In the genomic region with DNA sequence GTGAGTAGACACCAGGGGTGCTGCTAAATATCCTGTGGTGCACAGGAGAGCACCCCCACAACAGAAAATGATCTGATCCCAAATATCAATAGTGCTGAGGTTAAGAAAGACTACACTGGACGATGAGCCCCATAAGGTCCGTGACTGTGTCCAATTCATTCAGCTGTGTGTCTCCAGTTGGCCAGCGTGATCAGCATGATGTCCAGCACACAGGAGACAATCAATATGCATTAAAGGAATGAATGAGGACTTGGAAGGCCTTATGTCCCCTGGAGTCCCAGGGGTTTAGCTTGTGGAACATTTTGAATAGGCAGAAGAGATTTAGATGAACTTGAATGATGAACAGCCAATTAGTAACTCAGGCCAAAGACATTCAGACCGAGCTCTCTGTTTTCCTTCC, we compare ENCODE assay signal across 18 cellular contexts. TPM values are rescaled to one million over a fixed set of nuclear protein-coding genes. Genes with fewer than 3 reads are reported as not detected.
A peak's percentile ranks its signal among the peaks of the same experiment; 100 is the strongest.
DNase-seq lines count a peak whose midpoint lies in the region; ATAC-seq and TF ChIP-seq lines count a peak whose summit lies in the region.
"Had no signal": no experiment of that assay in that cellular context is flagged by ENCODE, and none has a peak within 500 bp of the region (broad histone marks: within the 10 kb centered on the region; RNA-seq: fewer than 3 reads in every experiment).

No MANE protein-coding gene starts in this region.

- no peaks in the 10 kb centered on the region for H3K4me1 ChIP-seq in HEK293 (ENCODE audit: control insufficient read depth, insufficient read depth, low read length)
- peaks cover 16% of the 10 kb centered on the region for H3K4me1 ChIP-seq in vagina
- H3K4me1 ChIP-seq: HAP-1, psoas muscle had no signal

- H3K27ac ChIP-seq in HEK293 (ENCODE audit: extremely low read depth, low read depth, low read length) (no peak overlapping the region), vagina (no peak overlapping the region)
- H3K27ac ChIP-seq: psoas muscle had no signal

- H3K27me3 ChIP-seq in vagina, result no peaks in the 10 kb centered on the region

- H3K9me3 ChIP-seq in HEK293 (ENCODE audit: control insufficient read depth, insufficient read depth, low read depth, low read length), result no peaks in the 10 kb centered on the region
- no peaks in the 10 kb centered on the region for H3K9me3 ChIP-seq in vagina
- H3K9me3 ChIP-seq: HAP-1, psoas muscle, upper lobe of left lung had no signal

- peaks cover 67% of the 10 kb centered on the region for H3K36me3 Mint-ChIP-seq in activated CD8-positive, alpha-beta T cell treated with anti-CD3 and anti-CD28 coated beads for 36 hours (ENCODE audit: low read depth)
- peaks cover 70% of the 10 kb centered on the region for H3K36me3 Mint-ChIP-seq in activated CD8-positive, alpha-beta T cell treated with anti-CD3 and anti-CD28 coated beads, Interleukin-2, amount 10 ng/mL, durations not matched to agents 7 days and 5 days (ENCODE audit: low read depth)
- H3K36me3 Mint-ChIP-seq in activated naive CD8-positive, alpha-beta T cell treated with anti-CD3 and anti-CD28 coated beads, Interleukin-2, amount 50 U/mL, for 24 hours (ENCODE audit: low read depth), result peaks cover 75% of the 10 kb centered on the region
- H3K36me3 Mint-ChIP-seq in natural killer cell treated with Interleukin-12 subunit alpha and Interleukin-12 subunit beta and Interleukin-15 and Interleukin-18, amount 100 ng/mL, for 72 hours, result peaks cover 10% of the 10 kb centered on the region

- H3K27me3 Mint-ChIP-seq in activated CD8-positive, alpha-beta T cell treated with anti-CD3 and anti-CD28 coated beads for 36 hours, result no peaks in the 10 kb centered on the region
- H3K27me3 Mint-ChIP-seq in activated CD8-positive, alpha-beta T cell treated with anti-CD3 and anti-CD28 coated beads, Interleukin-2, amount 10 ng/mL, durations not matched to agents 7 days and 5 days (ENCODE audit: low read depth), result no peaks in the 10 kb centered on the region
- no peaks in the 10 kb centered on the region for H3K27me3 Mint-ChIP-seq in activated naive CD8-positive, alpha-beta T cell treated with anti-CD3 and anti-CD28 coated beads, Interleukin-2, amount 50 U/mL, for 24 hours
- no peaks in the 10 kb centered on the region for H3K27me3 Mint-ChIP-seq in natural killer cell treated with Interleukin-12 subunit alpha and Interleukin-12 subunit beta and Interleukin-15 and Interleukin-18, amount 100 ng/mL, for 72 hours

- H3K4me1 Mint-ChIP-seq in activated CD8-positive, alpha-beta T cell treated with anti-CD3 and anti-CD28 coated beads for 36 hours (ENCODE audit: low read depth), result peaks cover 89% of the 10 kb centered on the region
- peaks cover 80% of the 10 kb centered on the region for H3K4me1 Mint-ChIP-seq in activated CD8-positive, alpha-beta T cell treated with anti-CD3 and anti-CD28 coated beads, Interleukin-2, amount 10 ng/mL, durations not matched to agents 7 days and 5 days (ENCODE audit: low read depth)
- H3K4me1 Mint-ChIP-seq in activated naive CD8-positive, alpha-beta T cell treated with anti-CD3 and anti-CD28 coated beads, Interleukin-2, amount 50 U/mL, for 24 hours, result peaks cover 90% of the 10 kb centered on the region
- H3K4me1 Mint-ChIP-seq in natural killer cell treated with Interleukin-12 subunit alpha and Interleukin-12 subunit beta and Interleukin-15 and Interleukin-18, amount 100 ng/mL, for 72 hours (ENCODE audit: low read depth in 2 of 2), result peaks cover 67 to 71% of the 10 kb centered on the region in 2 donors

- TF ChIP-seq CTCF in activated CD8-positive, alpha-beta T cell treated with anti-CD3 and anti-CD28 coated beads for 36 hours (IDR thresholded peaks at IDR 0.05), result no peak
- TF ChIP-seq CTCF in HEK293 (tag by site-specific recombination; IDR thresholded peaks at IDR 0.05) (no peak), vagina (IDR thresholded peaks at IDR 0.05) (no peak)

- no peaks in the 10 kb centered on the region for H3K9me3 Mint-ChIP-seq in activated CD8-positive, alpha-beta T cell treated with anti-CD3 and anti-CD28 coated beads for 36 hours
- no peaks in the 10 kb centered on the region for H3K9me3 Mint-ChIP-seq in activated CD8-positive, alpha-beta T cell treated with anti-CD3 and anti-CD28 coated beads, Interleukin-2, amount 10 ng/mL, durations not matched to agents 7 days and 5 days (ENCODE audit: insufficient read depth)
- no peaks in the 10 kb centered on the region for H3K9me3 Mint-ChIP-seq in activated naive CD8-positive, alpha-beta T cell treated with anti-CD3 and anti-CD28 coated beads, Interleukin-2, amount 50 U/mL, for 24 hours
- H3K9me3 Mint-ChIP-seq in natural killer cell treated with Interleukin-12 subunit alpha and Interleukin-12 subunit beta and Interleukin-15 and Interleukin-18, amount 100 ng/mL, for 72 hours, result no peaks in the 10 kb centered on the region

- peak overlapping the region; percentile 65 for H3K27ac Mint-ChIP-seq in activated CD8-positive, alpha-beta T cell treated with anti-CD3 and anti-CD28 coated beads for 36 hours
- no peak overlapping the region for H3K27ac Mint-ChIP-seq in activated CD8-positive, alpha-beta T cell treated with anti-CD3 and anti-CD28 coated beads, Interleukin-2, amount 10 ng/mL, durations not matched to agents 7 days and 5 days
- H3K27ac Mint-ChIP-seq in activated naive CD8-positive, alpha-beta T cell treated with anti-CD3 and anti-CD28 coated beads, Interleukin-2, amount 50 U/mL, for 24 hours, result peak overlapping the region; percentile 59
- peak overlapping the region; percentile 27 to 41 for H3K27ac Mint-ChIP-seq in natural killer cell treated with Interleukin-12 subunit alpha and Interleukin-12 subunit beta and Interleukin-15 and Interleukin-18, amount 100 ng/mL, for 72 hours

- no peak for TF ChIP-seq POLR2A in vagina (IDR thresholded peaks at IDR 0.05)

- POLR2A ChIA-PET in activated CD8-positive, alpha-beta T cell treated with anti-CD3 and anti-CD28 coated beads for 36 hours (lab: Charles Lee), result interaction anchor here (0.7 to 1.4 kb wide), 5 partner anchors 16 to 81 kb away, joined by 3 to 4 read pairs (median 3); no protein-coding TSS in a partner anchor
- POLR2A ChIA-PET in activated CD8-positive, alpha-beta T cell treated with anti-CD3 and anti-CD28 coated beads, Interleukin-2, amount 10 ng/mL, durations not matched to agents 7 days and 5 days (lab: Charles Lee), result no interaction called here
- POLR2A ChIA-PET in HEK293 (lab: Yijun Ruan, JAX), result no interaction called here

- DNase-seq in activated CD8-positive, alpha-beta T cell treated with anti-CD3 and anti-CD28 coated beads for 36 hours, result no peak
- DNase-seq in activated CD8-positive, alpha-beta T cell treated with anti-CD3 and anti-CD28 coated beads, Interleukin-2, amount 10 ng/mL, durations not matched to agents 7 days and 5 days, result no peak
- no peak for DNase-seq in activated naive CD8-positive, alpha-beta T cell treated with anti-CD3 and anti-CD28 coated beads, Interleukin-2, amount 50 U/mL, for 24 hours
- no peak for DNase-seq in natural killer cell treated with Interleukin-12 subunit alpha and Interleukin-12 subunit beta and Interleukin-15 and Interleukin-18, amount 100 ng/mL, for 72 hours (ENCODE audit: low spot score)
- no peak for DNase-seq in GF-D8 (lab: John Stamatoyannopoulos, UW)
- DNase-seq in vagina (ENCODE audit: extremely low spot score in 2 of 2), result no peak
- no peak for DNase-seq in NCI-H1092 treated with DMSO at 0.1 percent for 48 hours (lab: John Stamatoyannopoulos, UW)
- DNase-seq: activated naive CD4-positive, alpha-beta T cell; cortex of kidney; erythroblast; mammary epithelial cell; NCI-H1417; psoas muscle; T-helper 1 cell; upper lobe of left lung had no signal

- CTCF ChIA-PET in activated CD8-positive, alpha-beta T cell treated with anti-CD3 and anti-CD28 coated beads for 36 hours (lab: Charles Lee), result interaction anchor here (1.4 kb wide), 1 partner anchor 81 kb away, joined by 3 read pairs; no protein-coding TSS in a partner anchor
- CTCF ChIA-PET in activated CD8-positive, alpha-beta T cell treated with anti-CD3 and anti-CD28 coated beads, Interleukin-2, amount 10 ng/mL, durations not matched to agents 7 days and 5 days (lab: Charles Lee), result interaction anchor here (0.7 to 1.5 kb wide), 5 partner anchors 60 to 86 kb away, joined by 3 to 4 read pairs (median 3); no protein-coding TSS in a partner anchor
- CTCF ChIA-PET in HEK293 (lab: Yijun Ruan, JAX), result no interaction called here

- H3K4me3 ChIP-seq in HEK293 (ENCODE audit: low read depth, low read length) (no peak overlapping the region), vagina (no peak overlapping the region)
- H3K4me3 ChIP-seq: HAP-1, psoas muscle, upper lobe of left lung had no signal

- no peak overlapping the region for H3K4me3 Mint-ChIP-seq in activated CD8-positive, alpha-beta T cell treated with anti-CD3 and anti-CD28 coated beads for 36 hours
- no peak overlapping the region for H3K4me3 Mint-ChIP-seq in activated CD8-positive, alpha-beta T cell treated with anti-CD3 and anti-CD28 coated beads, Interleukin-2, amount 10 ng/mL, durations not matched to agents 7 days and 5 days
- no peak overlapping the region for H3K4me3 Mint-ChIP-seq in activated naive CD8-positive, alpha-beta T cell treated with anti-CD3 and anti-CD28 coated beads, Interleukin-2, amount 50 U/mL, for 24 hours
- H3K4me3 Mint-ChIP-seq in natural killer cell treated with Interleukin-12 subunit alpha and Interleukin-12 subunit beta and Interleukin-15 and Interleukin-18, amount 100 ng/mL, for 72 hours, result peak overlapping the region; percentile 21

- no peak for ATAC-seq in activated CD8-positive, alpha-beta T cell treated with anti-CD3 and anti-CD28 coated beads for 36 hours
- ATAC-seq in activated CD8-positive, alpha-beta T cell treated with anti-CD3 and anti-CD28 coated beads, Interleukin-2, amount 10 ng/mL, durations not matched to agents 7 days and 5 days, result no peak
- ATAC-seq in activated naive CD8-positive, alpha-beta T cell treated with anti-CD3 and anti-CD28 coated beads, Interleukin-2, amount 50 U/mL, for 24 hours, result no peak
- no peak for ATAC-seq in natural killer cell treated with Interleukin-12 subunit alpha and Interleukin-12 subunit beta and Interleukin-15 and Interleukin-18, amount 100 ng/mL, for 72 hours
- ATAC-seq: psoas muscle had no signal

- intact Hi-C loops in activated CD8-positive, alpha-beta T cell treated with anti-CD3 and anti-CD28 coated beads for 36 hours (cut with micrococcal nuclease), result no loop called here
- intact Hi-C loops in vagina (cut with DNase I), result no loop called here

- H3K36me3 ChIP-seq in HEK293 (ENCODE audit: control insufficient read depth in 2 of 2, insufficient read depth in 1 of 2, low read length in 2 of 2) (no peaks in the 10 kb centered on the region), vagina (no peaks in the 10 kb centered on the region)
- H3K36me3 ChIP-seq: HAP-1, upper lobe of left lung had no signal

RNA-seq across cellular contexts. Expression of a gene that starts 6.3 kb away (rescaled TPM):
- total RNA-seq in activated CD8-positive, alpha-beta T cell treated with anti-CD3 and anti-CD28 coated beads for 36 hours, result 10 to 100 TPM; 74.9 to 81.4 TPM
- 10 to 100 TPM; 63.4 to 65.1 TPM for total RNA-seq in activated CD8-positive, alpha-beta T cell treated with anti-CD3 and anti-CD28 coated beads, Interleukin-2, amount 10 ng/mL, durations not matched to agents 7 days and 5 days
- total RNA-seq in natural killer cell treated with Interleukin-12 subunit alpha and Interleukin-12 subunit beta and Interleukin-15 and Interleukin-18, amount 100 ng/mL, for 72 hours, result 100 to 1,000 TPM in 1 of 2 donors, 10 to 100 TPM in 1; 74.6 to 119 TPM
- 6.4 TPM for total RNA-seq in vagina
- total RNA-seq: LHCN-M2 had no signal
